ENCODE assay signal across 38 cellular contexts in the genomic region with DNA sequence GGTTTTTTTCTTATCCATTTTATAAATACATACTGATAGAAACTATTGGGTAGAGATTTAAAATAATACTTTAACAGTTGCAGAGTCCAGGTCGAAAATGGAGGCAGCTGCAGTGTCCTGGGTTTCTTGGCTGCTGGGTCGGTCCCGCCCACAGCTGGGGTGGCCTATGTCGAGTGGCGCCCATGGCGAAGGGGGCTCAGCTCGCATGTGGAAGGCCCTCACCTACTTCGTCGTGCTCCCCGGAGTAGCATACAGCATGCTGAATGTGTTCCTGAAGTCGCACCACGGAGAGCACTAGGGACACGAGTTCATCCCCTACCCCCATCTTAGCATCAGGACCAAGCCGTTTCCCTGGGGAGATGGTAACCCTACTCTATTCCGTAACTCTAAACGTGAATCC.
"Had no signal": no experiment of that assay in that cellular context is flagged by ENCODE, and none has a peak within 500 bp of the region (broad histone marks: within the 10 kb centered on the region; RNA-seq: fewer than 3 reads in every experiment).

No MANE protein-coding gene starts in this region.

- H3K9me3 Mint-ChIP-seq: activated B cell treated with CpG ODN at 0.5 μM for 24 hours; activated naive CD4-positive, alpha-beta T cell treated with anti-CD3 and anti-CD28 coated beads, Interleukin-2, amount 50 U/mL, for 24 hours; activated naive CD8-positive, alpha-beta T cell treated with anti-CD3 and anti-CD28 coated beads, Interleukin-2, amount 10 ng/mL, durations not matched to agents 7 days and 5 days; activated naive CD8-positive, alpha-beta T cell treated with anti-CD3 and anti-CD28 coated beads, Interleukin-2, amount 50 U/mL, for 24 hours; T-helper 1 cell treated with Interleukin-12 subunit alpha and Interleukin-12 subunit beta and Interleukin-4 antibody, amounts not matched to agents 30 μg/mL and 1 μg/mL, for 36 hours had no signal

- H3K27me3 Mint-ChIP-seq: activated B cell treated with CpG ODN at 0.5 μM for 24 hours; activated CD4-positive, alpha-beta memory T cell treated with anti-CD3 and anti-CD28 coated beads, Interleukin-2, amount 10 ng/mL, durations not matched to agents 7 days and 5 days; activated CD4-positive, alpha-beta T cell treated with anti-CD3 and anti-CD28 coated beads, Interleukin-2, amount 10 ng/mL, durations not matched to agents 24 days and 14 days; activated CD8-positive, alpha-beta memory T cell treated with anti-CD3 and anti-CD28 coated beads, Interleukin-2, amount 10 ng/mL, durations not matched to agents 7 days and 5 days; activated naive CD4-positive, alpha-beta T cell treated with anti-CD3 and anti-CD28 coated beads, Interleukin-2, amount 10 ng/mL, durations not matched to agents 7 days and 5 days; activated naive CD4-positive, alpha-beta T cell treated with anti-CD3 and anti-CD28 coated beads, Interleukin-2, amount 50 U/mL, for 24 hours; activated naive CD8-positive, alpha-beta T cell; activated naive CD8-positive, alpha-beta T cell treated with anti-CD3 and anti-CD28 coated beads, Interleukin-2, amount 10 ng/mL, durations not matched to agents 7 days and 5 days; activated naive CD8-positive, alpha-beta T cell treated with anti-CD3 and anti-CD28 coated beads, Interleukin-2, amount 50 U/mL, for 24 hours; activated T-cell treated with anti-CD3 and anti-CD28 coated beads, Interleukin-2, amount 50 U/mL, for 24 hours; brain; central memory CD8-positive, alpha-beta T cell had no signal

- FAIRE-seq: bronchial epithelial cell, TTC549 had no signal

- ATAC-seq: activated CD8-positive, alpha-beta memory T cell treated with anti-CD3 and anti-CD28 coated beads, Interleukin-2, amount 10 ng/mL, durations not matched to agents 7 days and 5 days; activated CD8-positive, alpha-beta T cell treated with anti-CD3 and anti-CD28 coated beads, Interleukin-2, amount 10 ng/mL, durations not matched to agents 7 days and 5 days; activated naive CD8-positive, alpha-beta T cell treated with anti-CD3 and anti-CD28 coated beads, Interleukin-2, amount 50 U/mL, for 24 hours had no signal

- H3K4me1 ChIP-seq: ascending aorta had no signal

- H3K36me3 Mint-ChIP-seq: activated CD8-positive, alpha-beta memory T cell treated with anti-CD3 and anti-CD28 coated beads, Interleukin-2, amount 10 ng/mL, durations not matched to agents 7 days and 5 days; activated naive CD4-positive, alpha-beta T cell treated with anti-CD3 and anti-CD28 coated beads, Interleukin-2, amount 10 ng/mL, durations not matched to agents 7 days and 5 days; activated naive CD4-positive, alpha-beta T cell treated with anti-CD3 and anti-CD28 coated beads, Interleukin-2, amount 50 U/mL, for 24 hours; activated naive CD8-positive, alpha-beta T cell; activated naive CD8-positive, alpha-beta T cell treated with anti-CD3 and anti-CD28 coated beads, Interleukin-2, amount 10 ng/mL, durations not matched to agents 7 days and 5 days; brain had no signal

- H3K27ac ChIP-seq: ascending aorta, cardiac muscle cell, VCaP had no signal

- H3K9me3 ChIP-seq: ascending aorta had no signal

- H3K4me1 Mint-ChIP-seq: activated B cell treated with CpG ODN at 0.5 μM for 24 hours; activated CD4-positive, alpha-beta memory T cell treated with anti-CD3 and anti-CD28 coated beads, Interleukin-2, amount 10 ng/mL, durations not matched to agents 7 days and 5 days; activated CD4-positive, alpha-beta T cell treated with anti-CD3 and anti-CD28 coated beads, Interleukin-2, amount 10 ng/mL, durations not matched to agents 24 days and 14 days; activated CD8-positive, alpha-beta memory T cell treated with anti-CD3 and anti-CD28 coated beads, Interleukin-2, amount 10 ng/mL, durations not matched to agents 7 days and 5 days; activated naive CD4-positive, alpha-beta T cell treated with anti-CD3 and anti-CD28 coated beads, Interleukin-2, amount 10 ng/mL, durations not matched to agents 7 days and 5 days; activated naive CD4-positive, alpha-beta T cell treated with anti-CD3 and anti-CD28 coated beads, Interleukin-2, amount 50 U/mL, for 24 hours; activated naive CD8-positive, alpha-beta T cell treated with anti-CD3 and anti-CD28 coated beads, Interleukin-2, amount 10 ng/mL, durations not matched to agents 7 days and 5 days; activated naive CD8-positive, alpha-beta T cell treated with anti-CD3 and anti-CD28 coated beads, Interleukin-2, amount 50 U/mL, for 24 hours; brain; central memory CD8-positive, alpha-beta T cell had no signal

- H3K27me3 ChIP-seq: ascending aorta, cardiac muscle cell had no signal

- H3K4me3 ChIP-seq: ascending aorta, cardiac muscle cell had no signal

- H3K36me3 ChIP-seq: ascending aorta, cardiac muscle cell had no signal

- DNase-seq: activated B cell treated with CpG ODN at 0.5 μM for 24 hours; activated CD4-positive, alpha-beta memory T cell treated with anti-CD3 and anti-CD28 coated beads, Interleukin-2, amount 10 ng/mL, durations not matched to agents 7 days and 5 days; activated CD4-positive, alpha-beta T cell treated with anti-CD3 and anti-CD28 coated beads for 4 hours; activated CD4-positive, alpha-beta T cell treated with anti-CD3 and anti-CD28 coated beads, Interleukin-2, amount 10 ng/mL, durations not matched to agents 24 days and 14 days; activated CD4-positive, alpha-beta T cell treated with anti-CD3 and anti-CD28 coated beads, Interleukin-2, amount 50 U/mL, for 1 hour; activated CD4-positive, alpha-beta T cell treated with anti-CD3 and anti-CD28 coated beads, Interleukin-2, amount 50 U/mL, for 4 hours; activated CD4-positive, CD25-positive, alpha-beta regulatory T cell treated with anti-CD3 and anti-CD28 coated beads, Interleukin-2, amount 50 U/mL, for 72 hours; activated CD8-positive, alpha-beta memory T cell treated with anti-CD3 and anti-CD28 coated beads for 24 hours; activated CD8-positive, alpha-beta memory T cell treated with anti-CD3 and anti-CD28 coated beads, Interleukin-2, amount 10 ng/mL, durations not matched to agents 7 days and 5 days; activated CD8-positive, alpha-beta memory T cell treated with anti-CD3 and anti-CD28 coated beads, Interleukin-2, amount 50 U/mL, for 48 hours; activated CD8-positive, alpha-beta T cell treated with anti-CD3 and anti-CD28 coated beads, Interleukin-2, amount 10 ng/mL, durations not matched to agents 7 days and 5 days; activated effector memory CD4-positive, alpha-beta T cell treated with Interleukin-2 at 50 U/mL for 16 hours; activated gamma-delta T cell; activated naive CD4-positive, alpha-beta T cell treated with anti-CD3 and anti-CD28 coated beads, Interleukin-2, amount 10 ng/mL, durations not matched to agents 7 days and 5 days; activated naive CD4-positive, alpha-beta T cell treated with Interleukin-2 at 50 U/mL for 16 hours; activated naive CD8-positive, alpha-beta T cell treated with anti-CD3 and anti-CD28 coated beads, Interleukin-2, amount 10 ng/mL, durations not matched to agents 7 days and 5 days; activated naive CD8-positive, alpha-beta T cell treated with anti-CD3 and anti-CD28 coated beads, Interleukin-2, amount 50 U/mL, for 24 hours; activated T-cell treated with anti-CD3 and anti-CD28 coated beads, Interleukin-2, amount 50 U/mL, for 24 hours; activated T-cell treated with anti-CD3 and anti-CD28 coated beads, Interleukin-2, amount 50 U/mL, for 48 hours; amygdala; anterior cingulate cortex; caudate nucleus; cerebellar nuclear complex; T-helper 1 cell; T-helper 2 cell; T-helper 9 cell had no signal

- H3K4me3 Mint-ChIP-seq: activated B cell treated with CpG ODN at 0.5 μM for 24 hours; activated CD4-positive, alpha-beta memory T cell treated with anti-CD3 and anti-CD28 coated beads, Interleukin-2, amount 10 ng/mL, durations not matched to agents 7 days and 5 days; activated CD4-positive, alpha-beta T cell treated with anti-CD3 and anti-CD28 coated beads, Interleukin-2, amount 10 ng/mL, durations not matched to agents 24 days and 14 days; activated CD8-positive, alpha-beta memory T cell treated with anti-CD3 and anti-CD28 coated beads, Interleukin-2, amount 10 ng/mL, durations not matched to agents 7 days and 5 days; activated CD8-positive, alpha-beta T cell treated with anti-CD3 and anti-CD28 coated beads, Interleukin-2, amount 10 ng/mL, durations not matched to agents 7 days and 5 days; activated naive CD4-positive, alpha-beta T cell treated with anti-CD3 and anti-CD28 coated beads, Interleukin-2, amount 10 ng/mL, durations not matched to agents 7 days and 5 days; activated naive CD4-positive, alpha-beta T cell treated with anti-CD3 and anti-CD28 coated beads, Interleukin-2, amount 50 U/mL, for 24 hours; activated naive CD8-positive, alpha-beta T cell; activated naive CD8-positive, alpha-beta T cell treated with anti-CD3 and anti-CD28 coated beads, Interleukin-2, amount 10 ng/mL, durations not matched to agents 7 days and 5 days; activated naive CD8-positive, alpha-beta T cell treated with anti-CD3 and anti-CD28 coated beads, Interleukin-2, amount 50 U/mL, for 24 hours; activated T-cell treated with anti-CD3 and anti-CD28 coated beads, Interleukin-2, amount 50 U/mL, for 24 hours; brain; central memory CD8-positive, alpha-beta T cell; T-helper 1 cell treated with Interleukin-12 subunit alpha and Interleukin-12 subunit beta and Interleukin-4 antibody, amounts not matched to agents 30 μg/mL and 1 μg/mL, for 36 hours; T-helper 2 cell treated with Interferon-gamma antibody and Interleukin-4, amounts not matched to agents 5 μg/mL and 100 μg/mL, for 36 hours had no signal

- H3K27ac Mint-ChIP-seq: activated B cell treated with CpG ODN at 0.5 μM for 24 hours; activated CD4-positive, alpha-beta memory T cell treated with anti-CD3 and anti-CD28 coated beads, Interleukin-2, amount 10 ng/mL, durations not matched to agents 7 days and 5 days; activated CD4-positive, alpha-beta T cell treated with anti-CD3 and anti-CD28 coated beads, Interleukin-2, amount 10 ng/mL, durations not matched to agents 24 days and 14 days; activated CD8-positive, alpha-beta memory T cell treated with anti-CD3 and anti-CD28 coated beads, Interleukin-2, amount 10 ng/mL, durations not matched to agents 7 days and 5 days; activated CD8-positive, alpha-beta T cell treated with anti-CD3 and anti-CD28 coated beads, Interleukin-2, amount 10 ng/mL, durations not matched to agents 7 days and 5 days; activated naive CD4-positive, alpha-beta T cell treated with anti-CD3 and anti-CD28 coated beads, Interleukin-2, amount 10 ng/mL, durations not matched to agents 7 days and 5 days; activated naive CD4-positive, alpha-beta T cell treated with anti-CD3 and anti-CD28 coated beads, Interleukin-2, amount 50 U/mL, for 24 hours; activated naive CD8-positive, alpha-beta T cell; activated naive CD8-positive, alpha-beta T cell treated with anti-CD3 and anti-CD28 coated beads, Interleukin-2, amount 10 ng/mL, durations not matched to agents 7 days and 5 days; activated naive CD8-positive, alpha-beta T cell treated with anti-CD3 and anti-CD28 coated beads, Interleukin-2, amount 50 U/mL, for 24 hours; activated T-cell treated with anti-CD3 and anti-CD28 coated beads, Interleukin-2, amount 50 U/mL, for 24 hours; activated T-helper 2 cell treated with anti-CD3 and anti-CD28 coated beads, Interferon-gamma antibody, Interleukin-2, Interleukin-4, amounts not matched to agents 10 μg/mL and 5 μg/mL and 100 μg/mL, durations not matched to agents 14 hours and 24 hours and 36 hours; brain; T-helper 1 cell treated with Interleukin-12 subunit alpha and Interleukin-12 subunit beta and Interleukin-4 antibody, amounts not matched to agents 30 μg/mL and 1 μg/mL, for 36 hours; T-helper 2 cell treated with Interferon-gamma antibody and Interleukin-4, amounts not matched to agents 5 μg/mL and 100 μg/mL, for 36 hours had no signal
